ENCODE assay signal across 18 cellular contexts in genomic region chr9:90940280-90940679, GRCh38.
DNase-seq lines count a peak whose midpoint lies in the region; ATAC-seq, FAIRE-seq and TF ChIP-seq lines count a peak whose summit lies in the region.
"Had no signal": no experiment of that assay in that cellular context is flagged by ENCODE, and none has a peak within 500 bp of the region (broad histone marks: within the 10 kb centered on the region; RNA-seq: fewer than 3 reads in every experiment).

No MANE protein-coding gene starts in this region.

- no peaks in the 10 kb centered on the region for H3K9me3 Mint-ChIP-seq in stimulated activated effector memory CD8-positive, alpha-beta T cell treated with anti-CD3 and anti-CD28 coated beads, Interleukin-12 subunit alpha, Interleukin-12 subunit beta, amount 100 ng/mL, for 72 hours
- H3K9me3 Mint-ChIP-seq: CD4-positive, alpha-beta T cell; CD8-positive, alpha-beta memory T cell; HFFc6 had no signal

- ATAC-seq in stimulated activated effector memory CD8-positive, alpha-beta T cell treated with anti-CD3 and anti-CD28 coated beads, Interleukin-12 subunit alpha, Interleukin-12 subunit beta, amount 100 ng/mL, for 72 hours = no peak

- no peak overlapping the region for H3K4me3 Mint-ChIP-seq in stimulated activated effector memory CD8-positive, alpha-beta T cell treated with anti-CD3 and anti-CD28 coated beads, Interleukin-12 subunit alpha, Interleukin-12 subunit beta, amount 100 ng/mL, for 72 hours
- H3K4me3 Mint-ChIP-seq: CD4-positive, alpha-beta T cell; CD8-positive, alpha-beta memory T cell; HFFc6 had no signal

- no peak overlapping the region for H3K27ac Mint-ChIP-seq in stimulated activated effector memory CD8-positive, alpha-beta T cell treated with anti-CD3 and anti-CD28 coated beads, Interleukin-12 subunit alpha, Interleukin-12 subunit beta, amount 100 ng/mL, for 72 hours
- H3K27ac Mint-ChIP-seq: CD4-positive, alpha-beta T cell; CD8-positive, alpha-beta memory T cell; HFFc6 had no signal

- POLR2A ChIA-PET in GM10248 (lab: Yijun Ruan, JAX) = no interaction called here

- peak overlapping the region; percentile 64 for H3K27ac ChIP-seq in VCaP

- peak; percentile 51 for DNase-seq in GM12865 (ENCODE audit: low read depth)
- DNase-seq in urothelium cell line (ENCODE audit: low spot score) = no peak
- DNase-seq in GM10248 (ENCODE audit: extremely low spot score) = no peak
- DNase-seq in activated CD4-positive, alpha-beta T cell treated with anti-CD3 and anti-CD28 coated beads for 48 hours = no peak
- DNase-seq in stimulated activated effector memory CD8-positive, alpha-beta T cell treated with anti-CD3 and anti-CD28 coated beads, Interleukin-12 subunit alpha, Interleukin-12 subunit beta, amount 100 ng/mL, for 72 hours (ENCODE audit: low spot score in 2 of 2) = no peak
- DNase-seq: C1 segment of cervical spinal cord; CD4-positive, alpha-beta T cell; CD8-positive, alpha-beta memory T cell; DMS 273 treated with DMSO at 0.1 percent for 48 hours; DMS79; EL; GDM1; GOT3; HFFc6 had no signal

- FAIRE-seq in urothelium cell line (lab: Jason Lieb, UNC) = peak; percentile 37
- FAIRE-seq: D721Med, H54 had no signal

- TF ChIP-seq CTCF in GM12865 (IDR thresholded peaks at IDR 0.05; ENCODE audit: insufficient read depth, low read depth, low read length, missing control alignments) (no peak), VCaP (conservative IDR thresholded peaks at IDR 0.05) (no peak), GM10248 (IDR thresholded peaks at IDR 0.05; ENCODE audit: control extremely low read depth, extremely low read depth, low read depth, missing control alignments) (no peak)

- CTCF ChIA-PET in GM10248 (lab: Yijun Ruan, JAX) = no interaction called here

- H3K4me1 Mint-ChIP-seq in stimulated activated effector memory CD8-positive, alpha-beta T cell treated with anti-CD3 and anti-CD28 coated beads, Interleukin-12 subunit alpha, Interleukin-12 subunit beta, amount 100 ng/mL, for 72 hours = peaks cover 17% of the 10 kb centered on the region
- H3K4me1 Mint-ChIP-seq: CD8-positive, alpha-beta memory T cell had no signal

- no peaks in the 10 kb centered on the region for H3K36me3 Mint-ChIP-seq in stimulated activated effector memory CD8-positive, alpha-beta T cell treated with anti-CD3 and anti-CD28 coated beads, Interleukin-12 subunit alpha, Interleukin-12 subunit beta, amount 100 ng/mL, for 72 hours
- H3K36me3 Mint-ChIP-seq: CD8-positive, alpha-beta memory T cell had no signal

- no peak overlapping the region for H3K4me3 ChIP-seq in GM12865 (ENCODE audit: low read depth, low read length)
- H3K4me3 ChIP-seq: HAP-1 had no signal
